ENCODE assay signal across 29 cellular contexts in genomic region chr7:64978497-64979203, GRCh38. TPM values are rescaled to one million over a fixed set of nuclear protein-coding genes. Genes with fewer than 3 reads are reported as not detected.
DNase-seq lines count a peak whose midpoint lies in the region; ATAC-seq, FAIRE-seq and TF ChIP-seq lines count a peak whose summit lies in the region.
"Had no signal": no experiment of that assay in that cellular context is flagged by ENCODE, and none has a peak within 500 bp of the region (broad histone marks: within the 10 kb centered on the region; RNA-seq: fewer than 3 reads in every experiment).

No MANE protein-coding gene starts in this region.

- POLR2A ChIA-PET in OCI-LY7 (lab: Charles Lee) (no interaction called here), K562 (lab: Yijun Ruan, JAX) (no interaction called here)
- POLR2A ChIA-PET in naive thymus-derived CD4-positive, alpha-beta T cell (lab: Charles Lee) = interaction anchor here (1.1 kb wide), 1 partner anchor 28 kb away, joined by 3 read pairs; the partner anchor contains the start of gene ERV3-1

- in situ Hi-C loops in K562 (cut with MboI) = no loop called here

- H3K4me1 Mint-ChIP-seq in progenitor cell of endocrine pancreas (ENCODE audit: low read depth) = no peaks in the 10 kb centered on the region
- no peaks in the 10 kb centered on the region for H3K4me1 Mint-ChIP-seq in naive thymus-derived CD4-positive, alpha-beta T cell
- no peaks in the 10 kb centered on the region for H3K4me1 Mint-ChIP-seq in T-helper 2 cell treated with Interferon-gamma antibody and Interleukin-4, amounts not matched to agents 5 μg/mL and 100 μg/mL, for 36 hours (ENCODE audit: low read depth)
- H3K4me1 Mint-ChIP-seq: CD14-positive monocyte; CD8-positive, alpha-beta memory T cell had no signal

- H3K36me3 Mint-ChIP-seq in progenitor cell of endocrine pancreas (ENCODE audit: insufficient read depth) = peaks cover 83% of the 10 kb centered on the region
- H3K36me3 Mint-ChIP-seq in naive thymus-derived CD4-positive, alpha-beta T cell = peaks cover 32 to 69% (median 54%) of the 10 kb centered on the region in 5 donors
- H3K36me3 Mint-ChIP-seq in T-helper 2 cell treated with Interferon-gamma antibody and Interleukin-4, amounts not matched to agents 5 μg/mL and 100 μg/mL, for 36 hours (ENCODE audit: low read depth) = peaks cover 31% of the 10 kb centered on the region

- TF ChIP-seq POLR2A in K562 (conservative IDR thresholded peaks at IDR 0.05) = no peak

- H3K9ac ChIP-seq in BLaER1 = no peak overlapping the region
- no peak overlapping the region for H3K9ac ChIP-seq in K562 (ENCODE audit: insufficient read depth in 1 of 2, low read depth in 2 of 2, low read length in 2 of 2)

- peak in 1 of 2 experiments; percentile 19; a peak in 2 of 4 replicates for TF ChIP-seq RAD21 in K562 (CRISPR knock-in tag; conservative IDR thresholded peaks at IDR 0.05 in 1 of 2, IDR thresholded peaks at IDR 0.05 in 1 of 2)

- no peaks in the 10 kb centered on the region for H3K9me1 ChIP-seq in K562 (ENCODE audit: control insufficient read depth, insufficient read depth, low read length)

- no peaks in the 10 kb centered on the region for H3K27me3 Mint-ChIP-seq in progenitor cell of endocrine pancreas
- H3K27me3 Mint-ChIP-seq in naive thymus-derived CD4-positive, alpha-beta T cell = no peaks in the 10 kb centered on the region
- H3K27me3 Mint-ChIP-seq in T-helper 2 cell treated with Interferon-gamma antibody and Interleukin-4, amounts not matched to agents 5 μg/mL and 100 μg/mL, for 36 hours (ENCODE audit: low read depth) = no peaks in the 10 kb centered on the region

- H4K20me1 ChIP-seq in BLaER1 (no peaks in the 10 kb centered on the region), OCI-LY7 (ENCODE audit: insufficient read depth, low read length) (no peaks in the 10 kb centered on the region), K562 (replicated peaks; ENCODE audit: control insufficient read depth, insufficient read depth, low read length) (no peaks in the 10 kb centered on the region)

- H3K27me3 ChIP-seq in BLaER1 (no peaks in the 10 kb centered on the region), K562 (ENCODE audit: control insufficient read depth in 2 of 2, insufficient read depth in 2 of 2, low read length in 2 of 2) (no peaks in the 10 kb centered on the region)
- no peaks in the 10 kb centered on the region for H3K27me3 ChIP-seq in naive thymus-derived CD4-positive, alpha-beta T cell (ENCODE audit: control insufficient read depth in 2 of 2, insufficient read depth in 2 of 2, low read length in 2 of 2)
- H3K27me3 ChIP-seq: MG63, Peyer's patch had no signal

- TF ChIP-seq CTCF in OCI-LY7 (conservative IDR thresholded peaks at IDR 0.05; ENCODE audit: low read length) (no peak), K562 (IDR thresholded peaks at IDR 0.05 in 2 of 3, conservative IDR thresholded peaks at IDR 0.05 in 1 of 3; ENCODE audit: insufficient read depth in 2 of 3, low read depth in 1 of 3, low read length in 3 of 3) (no peak), progenitor cell of endocrine pancreas (IDR thresholded peaks at IDR 0.05; ENCODE audit: unreplicated experiment) (no peak)

- BruUV-seq in OCI-LY7 (replicated peaks; lab: Mats Ljungman, UMichigan) (TSS peak; percentile 26), K562 (replicated peaks; lab: Mats Ljungman, UMichigan) (no TSS peak)

- no peak overlapping the region for H3K4me3 Mint-ChIP-seq in progenitor cell of endocrine pancreas (ENCODE audit: low read depth)
- no peak overlapping the region for H3K4me3 Mint-ChIP-seq in naive thymus-derived CD4-positive, alpha-beta T cell
- H3K4me3 Mint-ChIP-seq in T-helper 2 cell treated with Interferon-gamma antibody and Interleukin-4, amounts not matched to agents 5 μg/mL and 100 μg/mL, for 36 hours = no peak overlapping the region
- H3K4me3 Mint-ChIP-seq: CD14-positive monocyte; CD8-positive, alpha-beta memory T cell had no signal

- CTCF ChIA-PET in OCI-LY7 (lab: Charles Lee; ENCODE audit: unreplicated experiment) = no interaction called here
- CTCF ChIA-PET in K562 (lab: Yijun Ruan, JAX; ENCODE audit: low intra/inter-chr PET ratio) = no interaction called here
- CTCF ChIA-PET in naive thymus-derived CD4-positive, alpha-beta T cell (lab: Charles Lee) = no interaction called here

- H3K9me2 ChIP-seq in OCI-LY7 (ENCODE audit: insufficient read depth, low read length) = no peaks in the 10 kb centered on the region

- no peak for ATAC-seq in K562
- ATAC-seq in naive thymus-derived CD4-positive, alpha-beta T cell = no peak

- H3K4me1 ChIP-seq in BLaER1 (no peaks in the 10 kb centered on the region), OCI-LY7 (ENCODE audit: insufficient read depth, low read length, poor library complexity, severe bottlenecking) (no peaks in the 10 kb centered on the region), K562 (replicated peaks in 1 of 2; ENCODE audit: control insufficient read depth in 2 of 2, insufficient read depth in 2 of 2, low read length in 2 of 2) (no peaks in the 10 kb centered on the region)
- no peaks in the 10 kb centered on the region for H3K4me1 ChIP-seq in naive thymus-derived CD4-positive, alpha-beta T cell (ENCODE audit: control insufficient read depth in 2 of 2, insufficient read depth in 2 of 2, low read length in 2 of 2)
- H3K4me1 ChIP-seq: Peyer's patch had no signal

- intact Hi-C loops in OCI-LY7 (cut with micrococcal nuclease; ENCODE audit: unreplicated experiment) (no loop called here), K562 (cut with micrococcal nuclease) (no loop called here)
- intact Hi-C loops in naive thymus-derived CD4-positive, alpha-beta T cell (cut with micrococcal nuclease) = no loop called here

- H3K4me2 ChIP-seq in BLaER1 (no peak overlapping the region), OCI-LY7 (ENCODE audit: low read length) (no peak overlapping the region), K562 (ENCODE audit: insufficient read depth, low read length) (no peak overlapping the region)

- TF ChIP-seq EP300 in K562 (IDR thresholded peaks at IDR 0.05; ENCODE audit: low read length) = no peak

- H3K27ac Mint-ChIP-seq in progenitor cell of endocrine pancreas = peak overlapping the region; percentile 68
- no peak overlapping the region for H3K27ac Mint-ChIP-seq in naive thymus-derived CD4-positive, alpha-beta T cell
- H3K27ac Mint-ChIP-seq in T-helper 2 cell treated with Interferon-gamma antibody and Interleukin-4, amounts not matched to agents 5 μg/mL and 100 μg/mL, for 36 hours = no peak overlapping the region
- H3K27ac Mint-ChIP-seq: CD14-positive monocyte; CD8-positive, alpha-beta memory T cell had no signal

- no peak overlapping the region for H3K27ac ChIP-seq in BLaER1
- H3K27ac ChIP-seq in OCI-LY7 (ENCODE audit: low read depth, low read length, poor library complexity, severe bottlenecking) = no peak overlapping the region
- no peak overlapping the region for H3K27ac ChIP-seq in K562 (ENCODE audit: extremely low read depth, low read depth, low read length)
- no peak overlapping the region for H3K27ac ChIP-seq in naive thymus-derived CD4-positive, alpha-beta T cell (ENCODE audit: low read depth, low read length)
- H3K27ac ChIP-seq: Peyer's patch, SK-N-MC had no signal

- peaks cover 82% of the 10 kb centered on the region for H3K9me3 ChIP-seq in BLaER1
- H3K9me3 ChIP-seq in OCI-LY7 (ENCODE audit: low read length) = peaks cover 80% of the 10 kb centered on the region
- peaks cover 42% of the 10 kb centered on the region for H3K9me3 ChIP-seq in K562 (replicated peaks; ENCODE audit: control insufficient read depth, insufficient read depth, low read depth, low read length)
- H3K9me3 ChIP-seq in naive thymus-derived CD4-positive, alpha-beta T cell (ENCODE audit: control insufficient read depth in 2 of 3, low read length in 3 of 3) = peaks cover 12 to 60% (median 14%) of the 10 kb centered on the region in 3 experiments

- peak overlapping the region; percentile 24; the same call in 1 of the 2 replicates for H3K4me3 ChIP-seq in BLaER1
- H3K4me3 ChIP-seq in OCI-LY7 (ENCODE audit: low read depth, low read length, poor library complexity, severe bottlenecking) = no peak overlapping the region
- no peak overlapping the region for H3K4me3 ChIP-seq in K562
- H3K4me3 ChIP-seq in naive thymus-derived CD4-positive, alpha-beta T cell (ENCODE audit: low read length) = no peak overlapping the region
- H3K4me3 ChIP-seq: MG63, Peyer's patch, SK-N-MC had no signal

- peaks cover 64% of the 10 kb centered on the region for H3K9me3 Mint-ChIP-seq in progenitor cell of endocrine pancreas (ENCODE audit: low read depth)
- H3K9me3 Mint-ChIP-seq in naive thymus-derived CD4-positive, alpha-beta T cell = peaks cover 10 to 97% (median 60%) of the 10 kb centered on the region in 11 donors
- H3K9me3 Mint-ChIP-seq in T-helper 2 cell treated with Interferon-gamma antibody and Interleukin-4, amounts not matched to agents 5 μg/mL and 100 μg/mL, for 36 hours = peaks cover 80% of the 10 kb centered on the region

- WGBS in K562 (ENCODE audit: insufficient coverage, low coverage, missing lambda C conversion rate) = 73% methylated on average over 5 of the region's 5 CpGs

- no peak for DNase-seq in OCI-LY7 (ENCODE audit: low spot score)
- DNase-seq in K562 (ENCODE audit: extremely low read depth in 1 of 4, low spot score in 3 of 4) = no peak
- DNase-seq in progenitor cell of endocrine pancreas (ENCODE audit: low spot score, unreplicated experiment) = no peak
- DNase-seq in naive thymus-derived CD4-positive, alpha-beta T cell = no peak
- no peak for DNase-seq in anterior cingulate cortex (lab: John Stamatoyannopoulos, UW)
- no peak for DNase-seq in T-helper 2 cell treated with Interferon-gamma antibody and Interleukin-4, amounts not matched to agents 5 μg/mL and 100 μg/mL, for 36 hours (ENCODE audit: low spot score)
- no peak for DNase-seq in activated CD4-positive, alpha-beta T cell treated with anti-CD3 and anti-CD28 coated beads for 48 hours
- DNase-seq: AML-193; CD8-positive, alpha-beta memory T cell; DMS 273 treated with DMSO at 0.1 percent for 48 hours; DMS79; EL; GDM1; KG1; MG63; NCI-H1694; NCI-H2029 treated with DMSO at 0.1 percent for 48 hours; NCI-H2171; NCI-H226; NCI-H510A; NCI-H69; Peyer's patch; SIG-M5; SW 1271 had no signal

- H3K36me3 ChIP-seq in BLaER1 (peaks cover 77% of the 10 kb centered on the region), OCI-LY7 (ENCODE audit: insufficient read depth, low read length) (peaks cover 55% of the 10 kb centered on the region), K562 (ENCODE audit: control insufficient read depth, insufficient read depth, low read length) (peaks cover 30% of the 10 kb centered on the region)
- peaks cover 0 to 24% (median 0%) of the 10 kb centered on the region in 3 experiments for H3K36me3 ChIP-seq in naive thymus-derived CD4-positive, alpha-beta T cell (ENCODE audit: control insufficient read depth in 2 of 3, insufficient read depth in 3 of 3, low read length in 3 of 3)

- H3K79me2 ChIP-seq in OCI-LY7 (ENCODE audit: insufficient read depth, low read depth, low read length) = no peaks in the 10 kb centered on the region
- no peaks in the 10 kb centered on the region for H3K79me2 ChIP-seq in K562 (ENCODE audit: control insufficient read depth, insufficient read depth, low read length)

- H2AFZ ChIP-seq in OCI-LY7 (ENCODE audit: low read length) = no peak overlapping the region
- no peak overlapping the region for H2AFZ ChIP-seq in K562 (ENCODE audit: low read depth, low read length)

- peak; percentile 65 for FAIRE-seq in K562 (lab: Jason Lieb, UNC)
- FAIRE-seq: A204.1, GM12891 had no signal

RNA-seq across cellular contexts. Expression of gene ZNF117, which starts 12.2 kb away (rescaled TPM):
- total RNA-seq in OCI-LY7 (2014; rRNA removed; shearing (Covaris generic)) = 15.4 and 19.5 TPM in 2 replicates
- total RNA-seq in OCI-LY7 (2022) (29.2 and 32.8 TPM in 2 replicates), K562 (2014; rRNA removed) (6.3 and 6.7 TPM in 2 replicates), K562 (2014; rRNA removed; fragmentation: Illumina TruSeq; extraction: Trizol) (15.5 and 17.4 TPM in 2 replicates), K562 (2015; rRNA removed; fragmentation: Illumina TruSeq; extraction: Trizol) (16.4 and 18.9 TPM in 2 replicates), K562 (2021) (8.5 and 9.3 TPM in 2 replicates), progenitor cell of endocrine pancreas (53.7 and 63.3 TPM in 2 replicates)
- 13.4 and 57.5 TPM in 2 replicates for total RNA-seq in K562 (2011; cell fraction: chromatin; rRNA removed; ENCODE audit: low replicate concordance)
- total RNA-seq in K562 (2011; cell fraction: nucleolus; rRNA removed) = 6.2 and 10.7 TPM in 2 replicates
- total RNA-seq in K562 (2011; cell fraction: nucleoplasm; rRNA removed) = 23.7 and 38.9 TPM in 2 replicates
- polyA plus RNA-seq in K562 (2011; rRNA removed) (14.4 and 17.8 TPM in 2 replicates), K562 (2014; fragmentation: Illumina TruSeq; extraction: Trizol) (13.3 and 17.6 TPM in 2 replicates), K562 (2014; fragmentation: Nextera tagmentation; extraction: Ambion mirVana) (1 to 10 TPM; 2.5 to 3.7 TPM), K562 (2014; rRNA removed) (12.8 and 14.1 TPM in 2 replicates)
- polyA plus RNA-seq in K562 (2011; cell fraction: cytosol; rRNA removed) = 0.88 and 2.7 TPM in 2 replicates
- 24.7 and 26.3 TPM in 2 replicates for polyA plus RNA-seq in K562 (2011; cell fraction: nucleus; rRNA removed)
- 7.3 and 50.4 TPM in 2 replicates for polyA plus RNA-seq in K562 (2012)
- 13.7 and 17.5 TPM in 2 replicates for polyA minus RNA-seq in K562 (2011; rRNA and poly(A)+ RNA removed)
- polyA minus RNA-seq in K562 (2011; cell fraction: cytosol; rRNA and poly(A)+ RNA removed) = 2.5 and 3.2 TPM in 2 replicates
- polyA minus RNA-seq in K562 (2011; cell fraction: nucleus; rRNA and poly(A)+ RNA removed) = 18.8 and 29.1 TPM in 2 replicates
- 1 to 10 TPM; 2.4 to 6.0 (median 4.4) TPM for total RNA-seq in naive thymus-derived CD4-positive, alpha-beta T cell
- polyA plus RNA-seq in naive thymus-derived CD4-positive, alpha-beta T cell = 1 to 10 TPM in 1 of 2 donors, under 1 TPM in 1; 0.71 to 1.1 TPM

RNA-seq across cellular contexts. Expression of gene ERV3-1, which starts 27.8 kb away (rescaled TPM):
- total RNA-seq in OCI-LY7 (2014; rRNA removed; shearing (Covaris generic)) = 24.6 and 34.4 TPM in 2 replicates
- total RNA-seq in OCI-LY7 (2022) = 54.3 and 55.5 TPM in 2 replicates
- total RNA-seq in K562 (2011; cell fraction: chromatin; rRNA removed; ENCODE audit: low replicate concordance) = 63.4 and 111 TPM in 2 replicates
- total RNA-seq in K562 (2011; cell fraction: nucleolus; rRNA removed) = 46.4 and 53.8 TPM in 2 replicates
- 86.2 and 152 TPM in 2 replicates for total RNA-seq in K562 (2011; cell fraction: nucleoplasm; rRNA removed)
- 13.9 and 15.6 TPM in 2 replicates for total RNA-seq in K562 (2014; rRNA removed)
- 22.0 TPM in 2 replicates for total RNA-seq in K562 (2014; rRNA removed; fragmentation: Illumina TruSeq; extraction: Trizol)
- total RNA-seq in K562 (2015; rRNA removed; fragmentation: Illumina TruSeq; extraction: Trizol) = 21.2 and 23.6 TPM in 2 replicates
- total RNA-seq in K562 (2021) = 15.7 and 18.4 TPM in 2 replicates
- 27.2 and 30.0 TPM in 2 replicates for polyA plus RNA-seq in K562 (2011; rRNA removed)
- 6.5 and 14.5 TPM in 2 replicates for polyA plus RNA-seq in K562 (2011; cell fraction: cytosol; rRNA removed)
- 77.7 and 109 TPM in 2 replicates for polyA plus RNA-seq in K562 (2011; cell fraction: nucleus; rRNA removed)
- 15.4 and 70.9 TPM in 2 replicates for polyA plus RNA-seq in K562 (2012)
- 22.0 and 25.6 TPM in 2 replicates for polyA plus RNA-seq in K562 (2014; fragmentation: Illumina TruSeq; extraction: Trizol)
- 10 to 100 TPM; 10.2 to 13.7 TPM for polyA plus RNA-seq in K562 (2014; fragmentation: Nextera tagmentation; extraction: Ambion mirVana)
- polyA plus RNA-seq in K562 (2014; rRNA removed) = 24.2 and 27.5 TPM in 2 replicates
- polyA minus RNA-seq in K562 (2011; rRNA and poly(A)+ RNA removed) = 27.6 and 30.0 TPM in 2 replicates
- polyA minus RNA-seq in K562 (2011; cell fraction: cytosol; rRNA and poly(A)+ RNA removed) = 12.8 and 14.7 TPM in 2 replicates
- 61.4 and 77.4 TPM in 2 replicates for polyA minus RNA-seq in K562 (2011; cell fraction: nucleus; rRNA and poly(A)+ RNA removed)
- 69.0 and 77.2 TPM in 2 replicates for total RNA-seq in progenitor cell of endocrine pancreas
- total RNA-seq in naive thymus-derived CD4-positive, alpha-beta T cell = 10 to 100 TPM; 12.2 to 22.9 (median 14.9) TPM
- 10 to 100 TPM in 1 of 2 donors, 1 to 10 TPM in 1; 7.9 to 10.4 TPM for polyA plus RNA-seq in naive thymus-derived CD4-positive, alpha-beta T cell
